In the genomic region with DNA sequence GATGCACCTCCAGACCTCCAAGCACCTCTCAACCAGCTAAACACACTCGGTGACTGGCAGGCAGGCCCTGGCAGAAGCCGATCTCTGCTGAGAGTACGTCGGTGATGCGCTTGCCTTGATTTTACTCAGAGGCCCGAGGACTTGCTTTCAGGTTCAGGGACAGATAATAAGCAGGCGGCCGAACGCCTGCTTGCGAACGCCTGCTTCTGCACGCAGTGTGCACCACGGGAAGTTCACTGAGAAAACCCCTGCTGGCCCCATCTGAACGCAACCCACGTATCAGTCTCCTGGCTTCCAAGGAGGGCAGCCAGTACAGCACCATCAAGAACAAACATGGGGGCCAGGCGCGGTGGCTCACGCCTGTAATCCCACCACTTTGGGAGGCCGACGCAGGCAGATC, we compare ENCODE assay signal across 14 cellular contexts.
"Had no signal": no experiment of that assay in that cellular context is flagged by ENCODE, and none has a peak within 500 bp of the region (broad histone marks: within the 10 kb centered on the region; RNA-seq: fewer than 3 reads in every experiment).

No MANE protein-coding gene starts in this region.

- DNase-seq: activated CD4-positive, alpha-beta T cell treated with anti-CD3 and anti-CD28 coated beads, Interleukin-2, amount 50 U/mL, for 48 hours; activated naive CD4-positive, alpha-beta T cell treated with anti-CD3 and anti-CD28 coated beads for 36 hours; effector memory CD4-positive, alpha-beta T cell; foreskin melanocyte; heart left ventricle; immature natural killer cell; naive thymus-derived CD4-positive, alpha-beta T cell; nucleus accumbens; stimulated activated CD4-positive, alpha-beta T cell treated with anti-CD3 and anti-CD28 coated beads, Interleukin-4, amount 100 ng/mL, for 24 hours had no signal

- H3K9me3 Mint-ChIP-seq: activated naive CD4-positive, alpha-beta T cell treated with anti-CD3 and anti-CD28 coated beads for 36 hours; dendritic cell treated with granulocyte-macrophage colony-stimulating factor and Interleukin-4, amounts not matched to agents 40 ng/mL and 50 ng/mL, for 4 days; immature natural killer cell; naive thymus-derived CD4-positive, alpha-beta T cell; stimulated activated naive CD8-positive, alpha-beta T cell treated with anti-CD3 and anti-CD28 coated beads, Interleukin-15, Interleukin-2, amounts not matched to agents 100 ng/mL and 50 ng/mL, for 24 hours; type B pancreatic cell had no signal

- ATAC-seq: activated CD4-positive, CD25-positive, alpha-beta regulatory T cell treated with anti-CD3 and anti-CD28 coated beads, Interleukin-2, amount 50 U/mL, for 24 hours; body of pancreas; naive thymus-derived CD4-positive, alpha-beta T cell had no signal

- H3K27me3 Mint-ChIP-seq: dendritic cell treated with granulocyte-macrophage colony-stimulating factor and Interleukin-4, amounts not matched to agents 40 ng/mL and 50 ng/mL, for 4 days; naive thymus-derived CD4-positive, alpha-beta T cell; stimulated activated naive CD8-positive, alpha-beta T cell treated with anti-CD3 and anti-CD28 coated beads, Interleukin-15, Interleukin-2, amounts not matched to agents 100 ng/mL and 50 ng/mL, for 24 hours; type B pancreatic cell had no signal

- H3K27ac Mint-ChIP-seq: activated naive CD4-positive, alpha-beta T cell treated with anti-CD3 and anti-CD28 coated beads for 36 hours; dendritic cell treated with granulocyte-macrophage colony-stimulating factor and Interleukin-4, amounts not matched to agents 40 ng/mL and 50 ng/mL, for 4 days had no signal

- H3K4me3 Mint-ChIP-seq: activated naive CD4-positive, alpha-beta T cell treated with anti-CD3 and anti-CD28 coated beads for 36 hours; dendritic cell treated with granulocyte-macrophage colony-stimulating factor and Interleukin-4, amounts not matched to agents 40 ng/mL and 50 ng/mL, for 4 days; immature natural killer cell; naive thymus-derived CD4-positive, alpha-beta T cell; stimulated activated naive CD8-positive, alpha-beta T cell treated with anti-CD3 and anti-CD28 coated beads, Interleukin-15, Interleukin-2, amounts not matched to agents 100 ng/mL and 50 ng/mL, for 24 hours; type B pancreatic cell had no signal
